Comparison of ENCODE assay signal across 10 cellular contexts in genomic region chr20:63829598-63829942, GRCh38. TPM values are rescaled to one million over a fixed set of nuclear protein-coding genes. Genes with fewer than 3 reads are reported as not detected.
A peak's percentile ranks its signal among the peaks of the same experiment; 100 is the strongest.
DNase-seq lines count a peak whose midpoint lies in the region; ATAC-seq and TF ChIP-seq lines count a peak whose summit lies in the region.
"Had no signal": no experiment of that assay in that cellular context is flagged by ENCODE, and none has a peak within 500 bp of the region (broad histone marks: within the 10 kb centered on the region; RNA-seq: fewer than 3 reads in every experiment).

No MANE protein-coding gene starts in this region.

- H3K27me3 ChIP-seq in ascending aorta (no peaks in the 10 kb centered on the region), right lobe of liver (no peaks in the 10 kb centered on the region), suprapubic skin (no peaks in the 10 kb centered on the region), BE2C (peaks cover 32% of the 10 kb centered on the region)

- H3K4me3 ChIP-seq in ascending aorta, result peak overlapping the region; percentile 82 to 99
- H3K4me3 ChIP-seq in right lobe of liver, result peak overlapping the region; percentile 28 to 46 (median 44)
- peak overlapping the region; percentile 70 for H3K4me3 ChIP-seq in suprapubic skin
- H3K4me3 ChIP-seq in BE2C (ENCODE audit: low read depth, low read length), result no peak overlapping the region

- WGBS in right lobe of liver (ENCODE audit: insufficient coverage, low coverage, low lambda C conversion rate, missing lambda C conversion rate), result 24% methylated on average over 10 of the region's 10 CpGs
- WGBS in suprapubic skin, result 24% methylated on average over 10 of the region's 10 CpGs

- no peaks in the 10 kb centered on the region for H3K9me3 Mint-ChIP-seq in activated CD4-positive, alpha-beta T cell treated with anti-CD3 and anti-CD28 coated beads, Interleukin-2, amount 10 ng/mL, durations not matched to agents 7 days and 5 days

- intact Hi-C loops in ascending aorta (cut with DNase I) (no loop called here), right lobe of liver (cut with DNase I) (no loop called here)

- peaks cover 46% of the 10 kb centered on the region for H3K27me3 Mint-ChIP-seq in activated CD4-positive, alpha-beta T cell treated with anti-CD3 and anti-CD28 coated beads, Interleukin-2, amount 10 ng/mL, durations not matched to agents 7 days and 5 days

- DNase-seq in activated CD4-positive, alpha-beta T cell treated with anti-CD3 and anti-CD28 coated beads, Interleukin-2, amount 10 ng/mL, durations not matched to agents 7 days and 5 days, result no peak
- DNase-seq in activated CD4-positive, alpha-beta T cell treated with anti-CD3 and anti-CD28 coated beads for 1 hour, result no peak
- no peak for DNase-seq in ascending aorta (ENCODE audit: low spot score in 2 of 2)
- DNase-seq in right lobe of liver, result no peak
- no peak for DNase-seq in suprapubic skin (ENCODE audit: low spot score in 2 of 2)
- no peak for DNase-seq in BE2C
- DNase-seq: stimulated activated CD4-positive, alpha-beta T cell treated with anti-CD3 and anti-CD28 coated beads, Interleukin-4, amount 100 ng/mL, for 1 hour had no signal

- no peak overlapping the region for H3K27ac ChIP-seq in ascending aorta
- peak overlapping the region in 1 of 3 donors; percentile 57 for H3K27ac ChIP-seq in right lobe of liver
- no peak overlapping the region for H3K27ac ChIP-seq in suprapubic skin

- TF ChIP-seq EP300 in suprapubic skin (IDR thresholded peaks at IDR 0.05), result no peak

- CTCF ChIA-PET in activated CD4-positive, alpha-beta T cell treated with anti-CD3 and anti-CD28 coated beads, Interleukin-2, amount 10 ng/mL, durations not matched to agents 7 days and 5 days (lab: Charles Lee), result no interaction called here

- H3K9me3 ChIP-seq in ascending aorta (no peaks in the 10 kb centered on the region), right lobe of liver (no peaks in the 10 kb centered on the region), suprapubic skin (no peaks in the 10 kb centered on the region), BE2C (no peaks in the 10 kb centered on the region)

- H3K36me3 ChIP-seq in ascending aorta, result no peaks in the 10 kb centered on the region
- no peaks in the 10 kb centered on the region for H3K36me3 ChIP-seq in right lobe of liver
- H3K36me3 ChIP-seq in suprapubic skin, result no peaks in the 10 kb centered on the region
- no peaks in the 10 kb centered on the region for H3K36me3 ChIP-seq in BE2C

- POLR2A ChIA-PET in activated CD4-positive, alpha-beta T cell treated with anti-CD3 and anti-CD28 coated beads, Interleukin-2, amount 10 ng/mL, durations not matched to agents 7 days and 5 days (lab: Charles Lee), result no interaction called here

- TF ChIP-seq POLR2A in right lobe of liver (IDR thresholded peaks at IDR 0.05) (no peak), suprapubic skin (IDR thresholded peaks at IDR 0.05) (no peak)

- H3K4me1 ChIP-seq in ascending aorta (peaks cover 13 to 22% of the 10 kb centered on the region in 2 donors), right lobe of liver (no peaks in the 10 kb centered on the region), suprapubic skin (peaks cover 37% of the 10 kb centered on the region), BE2C (peaks cover 3% of the 10 kb centered on the region; the same call in 1 of the 2 replicates)

- H3K4me1 Mint-ChIP-seq in activated CD4-positive, alpha-beta T cell treated with anti-CD3 and anti-CD28 coated beads, Interleukin-2, amount 10 ng/mL, durations not matched to agents 7 days and 5 days, result peaks cover 8% of the 10 kb centered on the region

- TF ChIP-seq CTCF in ascending aorta (IDR thresholded peaks at IDR 0.05) (no peak), right lobe of liver (IDR thresholded peaks at IDR 0.05) (no peak), suprapubic skin (IDR thresholded peaks at IDR 0.05) (no peak), BE2C (IDR thresholded peaks at IDR 0.05; ENCODE audit: low read depth, low read length) (no peak)

- peak overlapping the region; percentile 77 for H3K4me3 Mint-ChIP-seq in activated CD4-positive, alpha-beta T cell treated with anti-CD3 and anti-CD28 coated beads, Interleukin-2, amount 10 ng/mL, durations not matched to agents 7 days and 5 days

- H3K36me3 Mint-ChIP-seq in activated CD4-positive, alpha-beta T cell treated with anti-CD3 and anti-CD28 coated beads, Interleukin-2, amount 10 ng/mL, durations not matched to agents 7 days and 5 days (ENCODE audit: low read depth), result no peaks in the 10 kb centered on the region

- no peak for ATAC-seq in right lobe of liver
- ATAC-seq in HG02938 (IDR thresholded peaks at IDR 0.05; ENCODE audit: unreplicated experiment), result no peak
- no peak for ATAC-seq in HG02852 (IDR thresholded peaks at IDR 0.05; ENCODE audit: unreplicated experiment)

- H3K27ac Mint-ChIP-seq in activated CD4-positive, alpha-beta T cell treated with anti-CD3 and anti-CD28 coated beads, Interleukin-2, amount 10 ng/mL, durations not matched to agents 7 days and 5 days, result no peak overlapping the region

RNA-seq across cellular contexts. Expression of gene ZBTB46, which starts 1.5 kb away (rescaled TPM):
- not detected for total RNA-seq in activated CD4-positive, alpha-beta T cell treated with anti-CD3 and anti-CD28 coated beads, Interleukin-2, amount 10 ng/mL, durations not matched to agents 7 days and 5 days
- total RNA-seq in ascending aorta (39.5 TPM), right lobe of liver (1 to 10 TPM; 1.2 to 4.2 (median 2.4) TPM), suprapubic skin (1 to 10 TPM; 3.4 to 5.1 (median 4.4) TPM)
- polyA plus RNA-seq in BE2C (2012; ENCODE audit: insufficient read depth, insufficient read length, low read depth), result 3.7 TPM

RNA-seq across cellular contexts. Expression of gene ABHD16B, which starts 31.7 kb away (rescaled TPM):
- total RNA-seq in activated CD4-positive, alpha-beta T cell treated with anti-CD3 and anti-CD28 coated beads, Interleukin-2, amount 10 ng/mL, durations not matched to agents 7 days and 5 days, result not detected
- total RNA-seq in ascending aorta (not detected), right lobe of liver (not detected), suprapubic skin (not detected)
- 9.8 TPM for polyA plus RNA-seq in BE2C (2012; ENCODE audit: insufficient read depth, insufficient read length, low read depth)
- total RNA-seq: bronchial epithelial cell had no signal

RNA-seq across cellular contexts. Expression of gene TPD52L2, which starts 35.5 kb away (rescaled TPM):
- total RNA-seq in activated CD4-positive, alpha-beta T cell treated with anti-CD3 and anti-CD28 coated beads, Interleukin-2, amount 10 ng/mL, durations not matched to agents 7 days and 5 days, result 10 to 100 TPM; 39.6 to 41.6 TPM
- total RNA-seq in ascending aorta (161 TPM), right lobe of liver (10 to 100 TPM; 20.1 to 46.8 (median 30.5) TPM), suprapubic skin (10 to 100 TPM; 66.5 to 87.4 (median 74.1) TPM)
- polyA plus RNA-seq in BE2C (2012; ENCODE audit: insufficient read depth, insufficient read length, low read depth), result 173 TPM
